Comparison of ENCODE assay signal across 1 cellular context in genomic region chr12:1080520-1081223, GRCh38.
TF ChIP-seq lines count a peak whose summit lies in the region.

No MANE protein-coding gene starts in this region.

TF ChIP-seq in GM12878, 131 proteins besides CTCF, POLR2A, EP300 and RAD21 (continued from another document):
- no peak for TF ChIP-seq BRCA1 (IDR thresholded peaks at IDR 0.05; ENCODE audit: low read depth, low read length)
- 0 out of 2 replicates have a peak, but pooled peaks have one; percentile 27 for TF ChIP-seq BCL11A (IDR thresholded peaks at IDR 0.05; ENCODE audit: low read depth, low read length)
- TF ChIP-seq BCLAF1 (IDR thresholded peaks at IDR 0.05) = no peak
- TF ChIP-seq, protein P1, sequence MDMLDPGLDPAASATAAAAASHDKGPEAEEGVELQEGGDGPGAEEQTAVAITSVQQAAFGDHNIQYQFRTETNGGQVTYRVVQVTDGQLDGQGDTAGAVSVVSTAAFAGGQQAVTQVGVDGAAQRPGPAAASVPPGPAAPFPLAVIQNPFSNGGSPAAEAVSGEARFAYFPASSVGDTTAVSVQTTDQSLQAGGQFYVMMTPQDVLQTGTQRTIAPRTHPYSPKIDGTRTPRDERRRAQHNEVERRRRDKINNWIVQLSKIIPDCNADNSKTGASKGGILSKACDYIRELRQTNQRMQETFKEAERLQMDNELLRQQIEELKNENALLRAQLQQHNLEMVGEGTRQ (IDR thresholded peaks at IDR 0.05; ENCODE audit: borderline replicate concordance, low read depth, low read length) = no peak
